Comparison of ENCODE assay signal across 18 cellular contexts in the genomic region with DNA sequence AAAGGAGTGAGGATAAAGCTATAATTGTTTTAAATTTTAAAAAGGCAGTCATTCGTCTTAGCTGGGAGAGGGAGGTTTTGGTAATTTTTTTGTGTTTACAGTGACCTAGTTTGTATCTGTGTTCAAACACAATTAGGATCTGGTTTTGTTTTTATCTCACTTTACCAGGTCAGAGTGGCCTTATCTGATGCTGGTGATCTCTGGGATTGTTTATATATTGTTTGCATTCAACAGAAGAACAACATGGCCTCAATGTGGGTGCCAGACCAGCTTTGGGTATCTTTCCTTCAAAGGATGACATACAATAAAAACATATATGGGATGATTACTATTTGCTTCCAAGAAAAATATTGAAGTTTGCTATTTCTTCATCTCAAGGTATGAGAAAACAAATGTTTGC.
DNase-seq lines count a peak whose midpoint lies in the region; ATAC-seq and TF ChIP-seq lines count a peak whose summit lies in the region.
"Had no signal": no experiment of that assay in that cellular context is flagged by ENCODE, and none has a peak within 500 bp of the region (broad histone marks: within the 10 kb centered on the region; RNA-seq: fewer than 3 reads in every experiment).

No MANE protein-coding gene starts in this region.

- H3K36me3 ChIP-seq in adipocyte (ENCODE audit: control insufficient read depth, insufficient read depth, low read length, severe bottlenecking): no peaks in the 10 kb centered on the region
- H3K36me3 ChIP-seq in body of pancreas (replicated peaks in 1 of 2; ENCODE audit: insufficient read depth in 1 of 2, low read depth in 2 of 2): no peaks in the 10 kb centered on the region
- H3K36me3 ChIP-seq: BLaER1 had no signal

- WGBS in body of pancreas, 2 donors: 49 to 55% methylated on average over 1 of the region's 1 CpG

- H3K27me3 ChIP-seq in adipocyte (replicated peaks; ENCODE audit: control insufficient read depth, insufficient read depth, low read length) (no peaks in the 10 kb centered on the region), body of pancreas (no peaks in the 10 kb centered on the region)
- H3K27me3 ChIP-seq: BLaER1 had no signal

- H3K4me1 ChIP-seq in adipocyte (ENCODE audit: control insufficient read depth, insufficient read depth, low read length): no peaks in the 10 kb centered on the region
- H3K4me1 ChIP-seq in body of pancreas: no peaks in the 10 kb centered on the region
- H3K4me1 ChIP-seq: BLaER1 had no signal

- ATAC-seq in body of pancreas: no peak
- ATAC-seq: HCT116, HepG2 had no signal

- no peak overlapping the region for H3K9ac ChIP-seq in adipocyte (ENCODE audit: low read length)
- H3K9ac ChIP-seq: BLaER1 had no signal

- peak; percentile 0 for DNase-seq in NCI-H146 (lab: John Stamatoyannopoulos, UW)
- no peak for DNase-seq in NCI-H146 treated with DMSO at 0.1 percent for 48 hours (lab: John Stamatoyannopoulos, UW; ENCODE audit: unreplicated experiment)
- DNase-seq in adipocyte (ENCODE audit: low read depth): peak; percentile 28
- peak; percentile 18 for DNase-seq in fibroblast of villous mesenchyme (ENCODE audit: low read depth)
- no peak for DNase-seq in NCI-H1417 (lab: John Stamatoyannopoulos, UW)
- no peak for DNase-seq in body of pancreas
- no peak for DNase-seq in kidney glomerular epithelial cell (lab: John Stamatoyannopoulos, UW)
- DNase-seq: 8988T; CD4-positive, alpha-beta memory T cell; DMS153; DMS79; GDM1; GOT3; H7; HFFc6 had no signal

- H3K9me3 ChIP-seq in adipocyte (ENCODE audit: control insufficient read depth, low read length): no peaks in the 10 kb centered on the region
- no peaks in the 10 kb centered on the region for H3K9me3 ChIP-seq in body of pancreas
- H3K9me3 ChIP-seq: BLaER1 had no signal

- TF ChIP-seq POLR2A in body of pancreas (IDR thresholded peaks at IDR 0.05): no peak

- intact Hi-C loops in body of pancreas (cut with DNase I): no loop called here

- no peak overlapping the region for H3K4me3 ChIP-seq in adipocyte (ENCODE audit: low read length)
- H3K4me3 ChIP-seq in fibroblast of villous mesenchyme (ENCODE audit: low read depth, low read length): no peak overlapping the region
- no peak overlapping the region for H3K4me3 ChIP-seq in body of pancreas
- H3K4me3 ChIP-seq: BLaER1 had no signal

- H3K27ac ChIP-seq in body of pancreas: no peak overlapping the region
- H3K27ac ChIP-seq: BLaER1 had no signal

- TF ChIP-seq CTCF in fibroblast of villous mesenchyme (IDR thresholded peaks at IDR 0.05; ENCODE audit: insufficient read depth, low read depth, low read length) (no peak), body of pancreas (IDR thresholded peaks at IDR 0.05) (no peak)

Comparison
In these comparisons a context has a peak if more than half of its experiments do, and no peak if none do; other contexts are left out.
1. DNase-seq: peak in NCI-H146 (single experiment), adipocyte (single experiment) and fibroblast of villous mesenchyme (single experiment); none in NCI-H146 treated with DMSO at 0.1 percent for 48 hours (single experiment), NCI-H1417 (0 of 3), body of pancreas (0 of 4) and kidney glomerular epithelial cell (single experiment).